ENCODE assay signal across 19 cellular contexts in genomic region chr3:31102196-31102879, GRCh38.
DNase-seq lines count a peak whose midpoint lies in the region; ATAC-seq and TF ChIP-seq lines count a peak whose summit lies in the region.
"Had no signal": no experiment of that assay in that cellular context is flagged by ENCODE, and none has a peak within 500 bp of the region (broad histone marks: within the 10 kb centered on the region; RNA-seq: fewer than 3 reads in every experiment).

No MANE protein-coding gene starts in this region.

- H3K36me3 ChIP-seq in brain microvascular endothelial cell (replicated peaks): no peaks in the 10 kb centered on the region

- no peak overlapping the region for H3K27ac ChIP-seq in brain microvascular endothelial cell
- H3K27ac ChIP-seq: testis had no signal

- H3K36me3 Mint-ChIP-seq in activated naive CD8-positive, alpha-beta T cell treated with anti-CD3 and anti-CD28 coated beads, Interleukin-2, amount 50 U/mL, for 24 hours (ENCODE audit: low read depth): peaks cover 6% of the 10 kb centered on the region
- no peaks in the 10 kb centered on the region for H3K36me3 Mint-ChIP-seq in activated naive CD8-positive, alpha-beta T cell treated with anti-CD3 and anti-CD28 coated beads for 36 hours
- no peaks in the 10 kb centered on the region for H3K36me3 Mint-ChIP-seq in nephron (ENCODE audit: low read depth)
- H3K36me3 Mint-ChIP-seq: memory B cell had no signal

- no peak overlapping the region for H3K4me3 Mint-ChIP-seq in activated naive CD8-positive, alpha-beta T cell treated with anti-CD3 and anti-CD28 coated beads, Interleukin-2, amount 50 U/mL, for 24 hours
- no peak overlapping the region for H3K4me3 Mint-ChIP-seq in activated naive CD8-positive, alpha-beta T cell treated with anti-CD3 and anti-CD28 coated beads for 36 hours
- H3K4me3 Mint-ChIP-seq in nephron: no peak overlapping the region
- H3K4me3 Mint-ChIP-seq: memory B cell, T-cell had no signal

- in situ Hi-C loops in brain microvascular endothelial cell (cut with HindIII; ENCODE audit: low pct_ligation_motif_present, low sequenced_read_pairs): no loop called here

- H3K27ac Mint-ChIP-seq in activated naive CD8-positive, alpha-beta T cell treated with anti-CD3 and anti-CD28 coated beads, Interleukin-2, amount 50 U/mL, for 24 hours: no peak overlapping the region
- H3K27ac Mint-ChIP-seq in activated naive CD8-positive, alpha-beta T cell treated with anti-CD3 and anti-CD28 coated beads for 36 hours: no peak overlapping the region
- peak overlapping the region in 2 of 3 experiments; percentile 65 to 86 for H3K27ac Mint-ChIP-seq in nephron
- H3K27ac Mint-ChIP-seq: memory B cell, T-cell had no signal

- no peak overlapping the region for H3K4me3 ChIP-seq in brain microvascular endothelial cell (ENCODE audit: low read depth, low read length)
- H3K4me3 ChIP-seq: testis had no signal

- TF ChIP-seq CTCF in nephron (IDR thresholded peaks at IDR 0.05; ENCODE audit: unreplicated experiment in 3 of 3) (no peak), brain microvascular endothelial cell (IDR thresholded peaks at IDR 0.05; ENCODE audit: low read depth, low read length, missing control alignments) (no peak)

- DNase-seq in activated naive CD8-positive, alpha-beta T cell treated with anti-CD3 and anti-CD28 coated beads, Interleukin-2, amount 50 U/mL, for 24 hours: peak; percentile 20
- no peak for DNase-seq in activated naive CD8-positive, alpha-beta T cell treated with anti-CD3 and anti-CD28 coated beads for 36 hours
- DNase-seq in activated T-cell treated with anti-CD3 and anti-CD28 coated beads, Interleukin-2, amount 50 U/mL, for 48 hours: peak; percentile 56 to 62
- DNase-seq in stimulated activated CD8-positive, alpha-beta memory T cell treated with anti-CD3 and anti-CD28 coated beads, Interleukin-4, amount 100 ng/mL, for 48 hours: peak; percentile 59
- DNase-seq in brain microvascular endothelial cell: no peak
- DNase-seq: anterior cingulate cortex, caudate nucleus, dermis blood vessel endothelial cell, kidney glomerular epithelial cell, NCI-H1048, NCI-H187, NCI-H748 treated with DMSO at 0.1 percent for 48 hours, nucleus accumbens, SIG-M5, T-cell, testis had no signal

- H3K27me3 ChIP-seq in brain microvascular endothelial cell (replicated peaks): no peaks in the 10 kb centered on the region
- H3K27me3 ChIP-seq: testis had no signal

- ATAC-seq in activated naive CD8-positive, alpha-beta T cell treated with anti-CD3 and anti-CD28 coated beads, Interleukin-2, amount 50 U/mL, for 24 hours: peak; percentile 86
- no peak for ATAC-seq in HG03039 (IDR thresholded peaks at IDR 0.05; ENCODE audit: unreplicated experiment)
- ATAC-seq: T-cell had no signal

- H3K27me3 Mint-ChIP-seq in activated naive CD8-positive, alpha-beta T cell treated with anti-CD3 and anti-CD28 coated beads, Interleukin-2, amount 50 U/mL, for 24 hours: peaks cover 3% of the 10 kb centered on the region
- no peaks in the 10 kb centered on the region for H3K27me3 Mint-ChIP-seq in activated naive CD8-positive, alpha-beta T cell treated with anti-CD3 and anti-CD28 coated beads for 36 hours
- no peaks in the 10 kb centered on the region for H3K27me3 Mint-ChIP-seq in nephron (ENCODE audit: low read depth)
- H3K27me3 Mint-ChIP-seq: T-cell had no signal

- peaks cover 36% of the 10 kb centered on the region for H3K4me1 Mint-ChIP-seq in activated naive CD8-positive, alpha-beta T cell treated with anti-CD3 and anti-CD28 coated beads, Interleukin-2, amount 50 U/mL, for 24 hours
- H3K4me1 Mint-ChIP-seq in activated naive CD8-positive, alpha-beta T cell treated with anti-CD3 and anti-CD28 coated beads for 36 hours: peaks cover 13% of the 10 kb centered on the region
- peaks cover 20% of the 10 kb centered on the region for H3K4me1 Mint-ChIP-seq in nephron

- peaks cover 7% of the 10 kb centered on the region for H3K9me3 Mint-ChIP-seq in activated naive CD8-positive, alpha-beta T cell treated with anti-CD3 and anti-CD28 coated beads, Interleukin-2, amount 50 U/mL, for 24 hours
- H3K9me3 Mint-ChIP-seq in activated naive CD8-positive, alpha-beta T cell treated with anti-CD3 and anti-CD28 coated beads for 36 hours: no peaks in the 10 kb centered on the region
- H3K9me3 Mint-ChIP-seq in nephron: peaks cover 3% of the 10 kb centered on the region
- H3K9me3 Mint-ChIP-seq: T-cell had no signal

Comparison
In these comparisons a context has a peak if more than half of its experiments do, and no peak if none do; other contexts are left out.
1. DNase-seq: peak in activated naive CD8-positive, alpha-beta T cell treated with anti-CD3 and anti-CD28 coated beads, Interleukin-2, amount 50 U/mL, for 24 hours (single experiment), activated T-cell treated with anti-CD3 and anti-CD28 coated beads, Interleukin-2, amount 50 U/mL, for 48 hours (2 of 2) and stimulated activated CD8-positive, alpha-beta memory T cell treated with anti-CD3 and anti-CD28 coated beads, Interleukin-4, amount 100 ng/mL, for 48 hours (single experiment); none in activated naive CD8-positive, alpha-beta T cell treated with anti-CD3 and anti-CD28 coated beads for 36 hours (single experiment) and brain microvascular endothelial cell (single experiment).
2. H3K27ac Mint-ChIP-seq: peak in nephron (2 of 3); none in activated naive CD8-positive, alpha-beta T cell treated with anti-CD3 and anti-CD28 coated beads, Interleukin-2, amount 50 U/mL, for 24 hours (single experiment) and activated naive CD8-positive, alpha-beta T cell treated with anti-CD3 and anti-CD28 coated beads for 36 hours (single experiment).